ENCODE assay signal across 1 cellular context in genomic region chr11:83746921-83747585, GRCh38.
TF ChIP-seq lines count a peak whose summit lies in the region.

No MANE protein-coding gene starts in this region.

TF ChIP-seq in GM12878, 131 proteins besides CTCF, POLR2A, EP300 and RAD21:
- TF ChIP-seq, protein P1, sequence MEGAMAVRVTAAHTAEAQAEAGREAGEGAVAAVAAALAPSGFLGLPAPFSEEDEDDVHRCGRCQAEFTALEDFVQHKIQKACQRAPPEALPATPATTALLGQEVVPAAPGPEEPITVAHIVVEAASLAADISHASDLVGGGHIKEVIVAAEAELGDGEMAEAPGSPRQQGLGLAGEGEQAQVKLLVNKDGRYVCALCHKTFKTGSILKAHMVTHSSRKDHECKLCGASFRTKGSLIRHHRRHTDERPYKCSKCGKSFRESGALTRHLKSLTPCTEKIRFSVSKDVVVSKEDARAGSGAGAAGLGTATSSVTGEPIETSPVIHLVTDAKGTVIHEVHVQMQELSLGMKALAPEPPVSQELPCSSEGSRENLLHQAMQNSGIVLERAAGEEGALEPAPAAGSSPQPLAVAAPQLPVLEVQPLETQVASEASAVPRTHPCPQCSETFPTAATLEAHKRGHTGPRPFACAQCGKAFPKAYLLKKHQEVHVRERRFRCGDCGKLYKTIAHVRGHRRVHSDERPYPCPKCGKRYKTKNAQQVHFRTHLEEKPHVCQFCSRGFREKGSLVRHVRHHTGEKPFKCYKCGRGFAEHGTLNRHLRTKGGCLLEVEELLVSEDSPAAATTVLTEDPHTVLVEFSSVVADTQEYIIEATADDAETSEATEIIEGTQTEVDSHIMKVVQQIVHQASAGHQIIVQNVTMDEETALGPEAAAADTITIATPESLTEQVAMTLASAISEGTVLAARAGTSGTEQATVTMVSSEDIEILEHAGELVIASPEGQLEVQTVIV (IDR thresholded peaks at IDR 0.05; ENCODE audit: borderline replicate concordance, partially characterized antibody) = no peak
- TF ChIP-seq JUND (IDR thresholded peaks at IDR 0.05; ENCODE audit: low read depth, low read length) (no peak), POU2F2 (IDR thresholded peaks at IDR 0.05; ENCODE audit: borderline replicate concordance, low read depth, low read length) (no peak)
